ENCODE assay signal across 8 cellular contexts in the genomic region with DNA sequence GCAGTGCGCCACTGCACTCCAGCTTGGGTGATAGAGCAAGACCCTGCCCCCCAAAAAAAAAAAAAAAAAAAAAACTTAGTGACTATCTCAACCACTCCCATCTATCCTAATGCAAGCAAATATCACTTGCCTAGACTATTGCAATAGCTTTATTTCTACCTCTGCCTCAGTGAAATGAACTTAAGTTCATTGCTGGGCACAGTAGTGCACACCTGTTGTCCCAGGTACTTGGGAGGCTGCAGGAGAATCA.
DNase-seq lines count a peak whose midpoint lies in the region; ATAC-seq and TF ChIP-seq lines count a peak whose summit lies in the region.
"Had no signal": no experiment of that assay in that cellular context is flagged by ENCODE, and none has a peak within 500 bp of the region (broad histone marks: within the 10 kb centered on the region; RNA-seq: fewer than 3 reads in every experiment).

No MANE protein-coding gene starts in this region.

- peaks cover 80% of the 10 kb centered on the region for H3K36me3 Mint-ChIP-seq in activated T-cell treated with anti-CD3 and anti-CD28 coated beads, Interleukin-2, amount 50 U/mL, for 24 hours (ENCODE audit: low read depth)
- H3K36me3 Mint-ChIP-seq in nephron progenitor cell (ENCODE audit: low read depth), result peaks cover 65% of the 10 kb centered on the region

- DNase-seq in activated T-cell treated with anti-CD3 and anti-CD28 coated beads, Interleukin-2, amount 50 U/mL, for 24 hours, result peak; percentile 32
- DNase-seq in activated T-cell treated with anti-CD3 and anti-CD28 coated beads, Interleukin-2, amount 50 U/mL, for 1 hour, result no peak
- DNase-seq in nephron progenitor cell (no peak), nucleus accumbens (lab: John Stamatoyannopoulos, UW) (no peak)
- DNase-seq: cerebellar nuclear complex, mucosa of descending colon had no signal

- no peak for TF ChIP-seq CTCF in nephron progenitor cell (IDR thresholded peaks at IDR 0.05)

- no peak for ATAC-seq in HG03045 (IDR thresholded peaks at IDR 0.05; ENCODE audit: unreplicated experiment)
- ATAC-seq: mucosa of descending colon had no signal

- H3K27ac Mint-ChIP-seq in activated T-cell treated with anti-CD3 and anti-CD28 coated beads, Interleukin-2, amount 50 U/mL, for 24 hours, result peak overlapping the region; percentile 100
- H3K27ac Mint-ChIP-seq in nephron progenitor cell, result no peak overlapping the region

- H3K4me1 Mint-ChIP-seq in activated T-cell treated with anti-CD3 and anti-CD28 coated beads, Interleukin-2, amount 50 U/mL, for 24 hours (ENCODE audit: low read depth), result peaks cover 63% of the 10 kb centered on the region
- peaks cover 62% of the 10 kb centered on the region for H3K4me1 Mint-ChIP-seq in nephron progenitor cell

- H3K27me3 Mint-ChIP-seq in activated T-cell treated with anti-CD3 and anti-CD28 coated beads, Interleukin-2, amount 50 U/mL, for 24 hours, result peaks cover 4% of the 10 kb centered on the region
- no peaks in the 10 kb centered on the region for H3K27me3 Mint-ChIP-seq in nephron progenitor cell (ENCODE audit: low read depth, poor library complexity)

- TF ChIP-seq POLR2A in Raji (IDR thresholded peaks at IDR 0.05; ENCODE audit: insufficient read depth, low read depth, low read length), result 0 out of 2 replicates have a peak, but pooled peaks have one; percentile 9

- no peaks in the 10 kb centered on the region for H3K9me3 Mint-ChIP-seq in activated T-cell treated with anti-CD3 and anti-CD28 coated beads, Interleukin-2, amount 50 U/mL, for 24 hours
- no peaks in the 10 kb centered on the region for H3K9me3 Mint-ChIP-seq in nephron progenitor cell

- H3K4me3 Mint-ChIP-seq in activated T-cell treated with anti-CD3 and anti-CD28 coated beads, Interleukin-2, amount 50 U/mL, for 24 hours, result peak overlapping the region; percentile 92
- peak overlapping the region; percentile 18 for H3K4me3 Mint-ChIP-seq in nephron progenitor cell
